In genomic region chr2:241356871-241357260, GRCh38 we compare ENCODE assay signal across 8 cellular contexts. TPM values are rescaled to one million over a fixed set of nuclear protein-coding genes. Genes with fewer than 3 reads are reported as not detected.
DNase-seq lines count a peak whose midpoint lies in the region; ATAC-seq and TF ChIP-seq lines count a peak whose summit lies in the region.

No MANE protein-coding gene starts in this region.

- peak overlapping the region; percentile 81 for H3K9ac ChIP-seq in iPS-20b (ENCODE audit: low read depth, low read length)

- no peak for ATAC-seq in activated CD4-positive, alpha-beta T cell treated with anti-CD3 and anti-CD28 coated beads for 36 hours
- no peak for ATAC-seq in activated CD8-positive, alpha-beta T cell treated with anti-CD3 and anti-CD28 coated beads for 36 hours
- ATAC-seq in HG02571 (IDR thresholded peaks at IDR 0.05; ENCODE audit: unreplicated experiment) = no peak
- no peak for ATAC-seq in HG02798 (IDR thresholded peaks at IDR 0.05; ENCODE audit: poor library complexity, unreplicated experiment)
- ATAC-seq in HG03521 (IDR thresholded peaks at IDR 0.05; ENCODE audit: unreplicated experiment) = no peak

- peak overlapping the region; percentile 56 for H3K27ac Mint-ChIP-seq in activated CD4-positive, alpha-beta T cell treated with anti-CD3 and anti-CD28 coated beads for 36 hours
- H3K27ac Mint-ChIP-seq in activated CD8-positive, alpha-beta T cell treated with anti-CD3 and anti-CD28 coated beads for 36 hours = peak overlapping the region; percentile 58

- peaks cover 16% of the 10 kb centered on the region for H3K36me3 Mint-ChIP-seq in activated CD4-positive, alpha-beta T cell treated with anti-CD3 and anti-CD28 coated beads for 36 hours (ENCODE audit: low read depth)
- peaks cover 15% of the 10 kb centered on the region for H3K36me3 Mint-ChIP-seq in activated CD8-positive, alpha-beta T cell treated with anti-CD3 and anti-CD28 coated beads for 36 hours (ENCODE audit: low read depth)

- CTCF ChIA-PET in activated CD4-positive, alpha-beta T cell treated with anti-CD3 and anti-CD28 coated beads for 36 hours (lab: Charles Lee) = no interaction called here
- CTCF ChIA-PET in activated CD8-positive, alpha-beta T cell treated with anti-CD3 and anti-CD28 coated beads for 36 hours (lab: Charles Lee) = no interaction called here

- TF ChIP-seq CTCF in activated CD8-positive, alpha-beta T cell treated with anti-CD3 and anti-CD28 coated beads for 36 hours (IDR thresholded peaks at IDR 0.05) = no peak
- no peak for TF ChIP-seq CTCF in testis (IDR thresholded peaks at IDR 0.05)

- no peaks in the 10 kb centered on the region for H3K27me3 Mint-ChIP-seq in activated CD4-positive, alpha-beta T cell treated with anti-CD3 and anti-CD28 coated beads for 36 hours
- no peaks in the 10 kb centered on the region for H3K27me3 Mint-ChIP-seq in activated CD8-positive, alpha-beta T cell treated with anti-CD3 and anti-CD28 coated beads for 36 hours

- H3K27me3 ChIP-seq in iPS-20b (ENCODE audit: insufficient read depth, low read length) = no peaks in the 10 kb centered on the region
- H3K27me3 ChIP-seq in testis = no peaks in the 10 kb centered on the region

- POLR2A ChIA-PET in activated CD4-positive, alpha-beta T cell treated with anti-CD3 and anti-CD28 coated beads for 36 hours (lab: Charles Lee) = no interaction called here
- POLR2A ChIA-PET in activated CD8-positive, alpha-beta T cell treated with anti-CD3 and anti-CD28 coated beads for 36 hours (lab: Charles Lee) = interaction anchor here (0.6 kb wide), 1 partner anchor 41 kb away, joined by 4 read pairs; the partner anchor contains the start of gene HDLBP

- peak overlapping the region; percentile 73 for H3K4me3 Mint-ChIP-seq in activated CD4-positive, alpha-beta T cell treated with anti-CD3 and anti-CD28 coated beads for 36 hours
- peak overlapping the region; percentile 72 for H3K4me3 Mint-ChIP-seq in activated CD8-positive, alpha-beta T cell treated with anti-CD3 and anti-CD28 coated beads for 36 hours

- H3K4me3 ChIP-seq in iPS-20b (ENCODE audit: low read length) (peak overlapping the region; percentile 79), testis (peak overlapping the region; percentile 88 to 91)

- peaks cover 48% of the 10 kb centered on the region for H3K4me1 Mint-ChIP-seq in activated CD4-positive, alpha-beta T cell treated with anti-CD3 and anti-CD28 coated beads for 36 hours
- H3K4me1 Mint-ChIP-seq in activated CD8-positive, alpha-beta T cell treated with anti-CD3 and anti-CD28 coated beads for 36 hours (ENCODE audit: low read depth) = peaks cover 22% of the 10 kb centered on the region

- H3K36me3 ChIP-seq in iPS-20b (ENCODE audit: insufficient read depth, low read depth, low read length) (peaks cover 28% of the 10 kb centered on the region), testis (ENCODE audit: low read depth, missing control alignments) (no peaks in the 10 kb centered on the region)

- intact Hi-C loops in activated CD4-positive, alpha-beta T cell treated with anti-CD3 and anti-CD28 coated beads for 36 hours (cut with DNase I, micrococcal nuclease) = loop anchor here (1.0 to 10.0 kb wide), 24 partner anchors 42 to 1332 kb away; partner anchors contain the start of genes HDLBP (in 2 of the 2), ING5 (in 2 of the 2), SEPTIN2 (in 2 of the 2) and STK25 (in 2 of the 2)
- intact Hi-C loops in activated CD8-positive, alpha-beta T cell treated with anti-CD3 and anti-CD28 coated beads for 36 hours (cut with micrococcal nuclease) = no loop called here
- intact Hi-C loops in testis (cut with DNase I; ENCODE audit: low total_unique reads) = no loop called here

- WGBS in testis, 2 donors = 2 to 8% methylated on average over 5 of the region's 5 CpGs

- no peak for DNase-seq in activated CD4-positive, alpha-beta T cell treated with anti-CD3 and anti-CD28 coated beads for 36 hours
- DNase-seq in activated CD4-positive, alpha-beta T cell treated with anti-CD3 and anti-CD28 coated beads for 1 hour = no peak
- DNase-seq in activated CD8-positive, alpha-beta T cell treated with anti-CD3 and anti-CD28 coated beads for 36 hours = no peak
- DNase-seq in testis = no peak

- no peak for TF ChIP-seq POLR2A in testis (IDR thresholded peaks at IDR 0.05)

- H3K9me3 ChIP-seq in iPS-20b (ENCODE audit: insufficient read depth, low read depth, low read length) (no peaks in the 10 kb centered on the region), testis (no peaks in the 10 kb centered on the region)

- H3K9me3 Mint-ChIP-seq in activated CD4-positive, alpha-beta T cell treated with anti-CD3 and anti-CD28 coated beads for 36 hours (ENCODE audit: low read depth) = no peaks in the 10 kb centered on the region
- H3K9me3 Mint-ChIP-seq in activated CD8-positive, alpha-beta T cell treated with anti-CD3 and anti-CD28 coated beads for 36 hours = no peaks in the 10 kb centered on the region

- H3K4me1 ChIP-seq in iPS-20b (ENCODE audit: insufficient read depth, low read length) (peaks cover 14% of the 10 kb centered on the region), testis (peaks cover 16% of the 10 kb centered on the region)

- H3K27ac ChIP-seq in iPS-20b (ENCODE audit: low read length) = no peak overlapping the region
- H3K27ac ChIP-seq in testis = peak overlapping the region; percentile 78 to 93

RNA-seq across cellular contexts. Expression of gene FARP2, which starts 0.8 kb away (rescaled TPM):
- 10 to 100 TPM; 29.0 to 30.7 TPM for total RNA-seq in activated CD4-positive, alpha-beta T cell treated with anti-CD3 and anti-CD28 coated beads for 36 hours
- 10 to 100 TPM; 31.9 to 32.8 TPM for total RNA-seq in activated CD8-positive, alpha-beta T cell treated with anti-CD3 and anti-CD28 coated beads for 36 hours
- total RNA-seq in testis = 100 to 1,000 TPM in 1 of 2 donors, 10 to 100 TPM in 1; 78.1 to 145 TPM
- 69.8 TPM for polyA plus RNA-seq in testis (ENCODE audit: insufficient read depth, low read depth, low replicate concordance)

RNA-seq across cellular contexts. Expression of gene SEPTIN2, which starts 41.1 kb away (rescaled TPM):
- total RNA-seq in activated CD4-positive, alpha-beta T cell treated with anti-CD3 and anti-CD28 coated beads for 36 hours = 100 to 1,000 TPM; 161 to 173 TPM
- total RNA-seq in activated CD8-positive, alpha-beta T cell treated with anti-CD3 and anti-CD28 coated beads for 36 hours = 100 to 1,000 TPM; 210 to 211 TPM
- total RNA-seq in testis = 100 to 1,000 TPM; 310 to 365 TPM
- polyA plus RNA-seq in testis (ENCODE audit: insufficient read depth, low read depth, low replicate concordance) = 334 TPM

RNA-seq across cellular contexts. Expression of gene HDLBP, which starts 41.4 kb away (rescaled TPM):
- 100 to 1,000 TPM; 259 to 348 TPM for total RNA-seq in activated CD4-positive, alpha-beta T cell treated with anti-CD3 and anti-CD28 coated beads for 36 hours
- total RNA-seq in activated CD8-positive, alpha-beta T cell treated with anti-CD3 and anti-CD28 coated beads for 36 hours = 100 to 1,000 TPM; 259 to 266 TPM
- total RNA-seq in testis = 100 to 1,000 TPM; 648 to 790 TPM
- 600 TPM for polyA plus RNA-seq in testis (ENCODE audit: insufficient read depth, low read depth, low replicate concordance)

Comparison
In these comparisons a context has a peak if more than half of its experiments do, and no peak if none do; other contexts are left out.
1. intact Hi-C loops: an anchor here in activated CD4-positive, alpha-beta T cell treated with anti-CD3 and anti-CD28 coated beads for 36 hours (1.0 to 10.0 kb wide); none called in activated CD8-positive, alpha-beta T cell treated with anti-CD3 and anti-CD28 coated beads for 36 hours and testis.